In genomic region chr7:92709912-92710311, GRCh38 we compare ENCODE assay signal across 15 cellular contexts.
DNase-seq lines count a peak whose midpoint lies in the region; ATAC-seq and TF ChIP-seq lines count a peak whose summit lies in the region.
"Had no signal": no experiment of that assay in that cellular context is flagged by ENCODE, and none has a peak within 500 bp of the region (broad histone marks: within the 10 kb centered on the region; RNA-seq: fewer than 3 reads in every experiment).

No MANE protein-coding gene starts in this region.

- H2AK5ac ChIP-seq in trophoblast cell (ENCODE audit: low read length) = no peak overlapping the region

- H4K91ac ChIP-seq in trophoblast cell (ENCODE audit: low read depth, low read length) = no peak overlapping the region

- no peaks in the 10 kb centered on the region for H3K36me3 ChIP-seq in mammary epithelial cell (ENCODE audit: insufficient read depth, low read length)
- no peaks in the 10 kb centered on the region for H3K36me3 ChIP-seq in breast epithelium
- peaks cover 98% of the 10 kb centered on the region for H3K36me3 ChIP-seq in KOPT-K1 (ENCODE audit: insufficient read depth, low read length)
- H3K36me3 ChIP-seq in trophoblast cell (ENCODE audit: control insufficient read depth in 1 of 2, insufficient read depth in 2 of 2, low read length in 2 of 2) = no peaks in the 10 kb centered on the region

- intact Hi-C loops in activated CD8-positive, alpha-beta T cell treated with anti-CD3 and anti-CD28 coated beads for 36 hours (cut with micrococcal nuclease) = no loop called here
- intact Hi-C loops in mammary epithelial cell (cut with micrococcal nuclease) (no loop called here), breast epithelium (cut with DNase I; ENCODE audit: low total_unique reads) (no loop called here)

- CTCF ChIA-PET in activated CD8-positive, alpha-beta T cell treated with anti-CD3 and anti-CD28 coated beads for 36 hours (lab: Charles Lee) = interaction anchor here (0.7 to 1.3 kb wide), 4 partner anchors 9 to 106 kb away, joined by 3 to 5 read pairs (median 3); no protein-coding TSS in a partner anchor
- CTCF ChIA-PET in activated CD8-positive, alpha-beta T cell treated with anti-CD3 and anti-CD28 coated beads, Interleukin-2, amount 10 ng/mL, durations not matched to agents 7 days and 5 days (lab: Charles Lee) = interaction anchor here (1.0 to 1.1 kb wide), 2 partner anchors 8 to 14 kb away, joined by 4 to 5 read pairs; no protein-coding TSS in a partner anchor
- CTCF ChIA-PET in mammary epithelial cell (lab: Charles Lee; ENCODE audit: low non-redundant PET) = interaction anchor here (0.6 to 0.7 kb wide), 2 partner anchors 440 to 1090 kb away, joined by 3 read pairs; no protein-coding TSS in a partner anchor

- no peak overlapping the region for H3K23ac ChIP-seq in trophoblast cell (ENCODE audit: low read length)

- no peak overlapping the region for H3K4me3 ChIP-seq in mammary epithelial cell (replicated peaks in 1 of 3; ENCODE audit: insufficient read depth in 1 of 3, low read depth in 2 of 3, low read length in 3 of 3)
- no peak overlapping the region for H3K4me3 ChIP-seq in breast epithelium
- H3K4me3 ChIP-seq in trophoblast cell (ENCODE audit: low read depth, low read length) = no peak overlapping the region
- H3K4me3 ChIP-seq: BLaER1 treated with 17β-estradiol and CSF1 and Interleukin-3, amounts not matched to agents 10 nM and 100 nM; GM23338 had no signal

- H3K14ac ChIP-seq in trophoblast cell (ENCODE audit: low read length) = no peak overlapping the region

- H3K27me3 ChIP-seq in mammary epithelial cell (ENCODE audit: insufficient read depth, low read length) (no peaks in the 10 kb centered on the region), breast epithelium (no peaks in the 10 kb centered on the region), trophoblast cell (ENCODE audit: insufficient read depth, low read length) (no peaks in the 10 kb centered on the region)
- H3K27me3 ChIP-seq: BLaER1 treated with 17β-estradiol and CSF1 and Interleukin-3, amounts not matched to agents 10 nM and 100 nM had no signal

- no peak overlapping the region for H4K12ac ChIP-seq in trophoblast cell (ENCODE audit: low read depth, low read length)

- POLR2A ChIA-PET in activated CD8-positive, alpha-beta T cell treated with anti-CD3 and anti-CD28 coated beads for 36 hours (lab: Charles Lee) = interaction anchor here (0.6 to 1.5 kb wide), 6 partner anchors 8 to 124 kb away, joined by 3 to 7 read pairs (median 4); no protein-coding TSS in a partner anchor
- POLR2A ChIA-PET in activated CD8-positive, alpha-beta T cell treated with anti-CD3 and anti-CD28 coated beads, Interleukin-2, amount 10 ng/mL, durations not matched to agents 7 days and 5 days (lab: Charles Lee) = interaction anchor here (1.4 kb wide), 1 partner anchor 8 kb away, joined by 4 read pairs; no protein-coding TSS in a partner anchor

- WGBS in mammary epithelial cell (ENCODE audit: low coverage, missing lambda C conversion rate) = 90% methylated on average over 4 of the region's 4 CpGs
- WGBS in trophoblast cell (ENCODE audit: extremely low coverage, insufficient coverage, insufficient read length) = no CpG with 5 or more reads among the region's 4 CpGs

- dilution Hi-C loops in mammary epithelial cell (cut with HindIII; ENCODE audit: low sequenced_read_pairs) = no loop called here

- H2BK5ac ChIP-seq in trophoblast cell (ENCODE audit: low read depth, low read length, poor library complexity) = no peak overlapping the region

- H3K9ac ChIP-seq in mammary epithelial cell (ENCODE audit: insufficient read depth, low read length) = no peak overlapping the region
- no peak overlapping the region for H3K9ac ChIP-seq in trophoblast cell (ENCODE audit: low read length)
- H3K9ac ChIP-seq: BLaER1 treated with 17β-estradiol and CSF1 and Interleukin-3, amounts not matched to agents 10 nM and 100 nM had no signal

- no peak overlapping the region for H3K4me3 Mint-ChIP-seq in activated CD8-positive, alpha-beta T cell treated with anti-CD3 and anti-CD28 coated beads for 36 hours
- H3K4me3 Mint-ChIP-seq in activated CD8-positive, alpha-beta T cell treated with anti-CD3 and anti-CD28 coated beads, Interleukin-2, amount 10 ng/mL, durations not matched to agents 7 days and 5 days = no peak overlapping the region
- H3K4me3 Mint-ChIP-seq: CD4-positive, CD25-positive, alpha-beta regulatory T cell; GM23338 had no signal

- no peak overlapping the region for H3K18ac ChIP-seq in trophoblast cell (ENCODE audit: low read length)

- H3K27ac Mint-ChIP-seq in activated CD8-positive, alpha-beta T cell treated with anti-CD3 and anti-CD28 coated beads for 36 hours = peak overlapping the region; percentile 21
- H3K27ac Mint-ChIP-seq in activated CD8-positive, alpha-beta T cell treated with anti-CD3 and anti-CD28 coated beads, Interleukin-2, amount 10 ng/mL, durations not matched to agents 7 days and 5 days = no peak overlapping the region

- no peaks in the 10 kb centered on the region for H3K79me1 ChIP-seq in trophoblast cell (ENCODE audit: low read length)

- H3K4me1 Mint-ChIP-seq in activated CD8-positive, alpha-beta T cell treated with anti-CD3 and anti-CD28 coated beads for 36 hours (ENCODE audit: low read depth) = peaks cover 51% of the 10 kb centered on the region
- peaks cover 20% of the 10 kb centered on the region for H3K4me1 Mint-ChIP-seq in activated CD8-positive, alpha-beta T cell treated with anti-CD3 and anti-CD28 coated beads, Interleukin-2, amount 10 ng/mL, durations not matched to agents 7 days and 5 days (ENCODE audit: low read depth)

- no peak overlapping the region for H4K8ac ChIP-seq in trophoblast cell (ENCODE audit: low read depth, low read length)

- no peak for DNase-seq in activated CD8-positive, alpha-beta T cell treated with anti-CD3 and anti-CD28 coated beads for 36 hours
- no peak for DNase-seq in activated CD8-positive, alpha-beta T cell treated with anti-CD3 and anti-CD28 coated beads, Interleukin-2, amount 10 ng/mL, durations not matched to agents 7 days and 5 days
- DNase-seq in mammary epithelial cell (no peak), breast epithelium (ENCODE audit: low spot score in 2 of 2) (no peak), trophoblast cell (no peak), activated gamma-delta T cell (lab: John Stamatoyannopoulos, UW) (no peak)
- DNase-seq: 8988T; AML-193; CD4-positive, CD25-positive, alpha-beta regulatory T cell; DMS79; EL; H7 had no signal

- TF ChIP-seq POLR2A in breast epithelium (IDR thresholded peaks at IDR 0.05) = no peak

- peak overlapping the region; percentile 7 for H2BK120ac ChIP-seq in trophoblast cell (ENCODE audit: insufficient read depth, low read length, poor library complexity)

- H3K27me3 Mint-ChIP-seq in activated CD8-positive, alpha-beta T cell treated with anti-CD3 and anti-CD28 coated beads for 36 hours = no peaks in the 10 kb centered on the region
- no peaks in the 10 kb centered on the region for H3K27me3 Mint-ChIP-seq in activated CD8-positive, alpha-beta T cell treated with anti-CD3 and anti-CD28 coated beads, Interleukin-2, amount 10 ng/mL, durations not matched to agents 7 days and 5 days (ENCODE audit: low read depth)
- H3K27me3 Mint-ChIP-seq: CD4-positive, CD25-positive, alpha-beta regulatory T cell had no signal

- H2BK12ac ChIP-seq in trophoblast cell (ENCODE audit: low read length) = no peak overlapping the region

- H4K20me1 ChIP-seq in mammary epithelial cell (ENCODE audit: insufficient read depth, low read length) = no peaks in the 10 kb centered on the region
- H4K20me1 ChIP-seq: BLaER1 treated with 17β-estradiol and CSF1 and Interleukin-3, amounts not matched to agents 10 nM and 100 nM had no signal

- in situ Hi-C loops in mammary epithelial cell (cut with MboI; ENCODE audit: low sequenced_read_pairs in 2 of 2) = no loop called here

- peaks cover 44% of the 10 kb centered on the region for H3K36me3 Mint-ChIP-seq in activated CD8-positive, alpha-beta T cell treated with anti-CD3 and anti-CD28 coated beads for 36 hours (ENCODE audit: low read depth)
- H3K36me3 Mint-ChIP-seq in activated CD8-positive, alpha-beta T cell treated with anti-CD3 and anti-CD28 coated beads, Interleukin-2, amount 10 ng/mL, durations not matched to agents 7 days and 5 days (ENCODE audit: low read depth) = peaks cover 53% of the 10 kb centered on the region

- peaks cover 80% of the 10 kb centered on the region for H3K79me2 ChIP-seq in mammary epithelial cell (ENCODE audit: insufficient read depth, low read length)
- H3K79me2 ChIP-seq in trophoblast cell (ENCODE audit: control insufficient read depth, insufficient read depth, low read length, poor library complexity) = no peaks in the 10 kb centered on the region

- BruUV-seq in mammary epithelial cell (replicated peaks; lab: Mats Ljungman, UMichigan) = no TSS peak

- no peak overlapping the region for H2AFZ ChIP-seq in mammary epithelial cell (ENCODE audit: low read depth, low read length)
- no peak overlapping the region for H2AFZ ChIP-seq in trophoblast cell (ENCODE audit: insufficient read depth, low read length, poor library complexity)
- H2AFZ ChIP-seq: GM23338 had no signal

- H3K4me1 ChIP-seq in mammary epithelial cell (ENCODE audit: insufficient read depth, low read length) = peaks cover 44% of the 10 kb centered on the region
- H3K4me1 ChIP-seq in breast epithelium = no peaks in the 10 kb centered on the region
- H3K4me1 ChIP-seq in trophoblast cell (ENCODE audit: control insufficient read depth in 1 of 2, insufficient read depth in 2 of 2, low read length in 2 of 2) = peaks cover 0 to 4% of the 10 kb centered on the region in 2 experiments

- no peak for TF ChIP-seq CTCF in activated CD8-positive, alpha-beta T cell treated with anti-CD3 and anti-CD28 coated beads for 36 hours (IDR thresholded peaks at IDR 0.05)
- TF ChIP-seq CTCF in mammary epithelial cell (conservative IDR thresholded peaks at IDR 0.05 in 1 of 2, IDR thresholded peaks at IDR 0.05 in 1 of 2; ENCODE audit: extremely low read depth in 1 of 2, insufficient read depth in 1 of 2, low read depth in 1 of 2, low read length in 2 of 2) (no peak), breast epithelium (IDR thresholded peaks at IDR 0.05) (no peak)

- ATAC-seq in activated CD8-positive, alpha-beta T cell treated with anti-CD3 and anti-CD28 coated beads for 36 hours = no peak
- no peak for ATAC-seq in activated CD8-positive, alpha-beta T cell treated with anti-CD3 and anti-CD28 coated beads, Interleukin-2, amount 10 ng/mL, durations not matched to agents 7 days and 5 days

- no peak overlapping the region for H3K4ac ChIP-seq in trophoblast cell (ENCODE audit: low read depth, low read length)

- H3K9me3 ChIP-seq in mammary epithelial cell (replicated peaks; ENCODE audit: insufficient read depth, low read length) = no peaks in the 10 kb centered on the region
- no peaks in the 10 kb centered on the region for H3K9me3 ChIP-seq in breast epithelium
- H3K9me3 ChIP-seq in KOPT-K1 (ENCODE audit: insufficient read depth, low read length, poor library complexity, severe bottlenecking) = no peaks in the 10 kb centered on the region
- H3K9me3 ChIP-seq in trophoblast cell (ENCODE audit: insufficient read depth, low read depth, low read length) = no peaks in the 10 kb centered on the region

- H3K27ac ChIP-seq in mammary epithelial cell (ENCODE audit: insufficient read depth, low read depth, low read length) (peak overlapping the region; percentile 18), breast epithelium (no peak overlapping the region), KOPT-K1 (ENCODE audit: low read depth, low read length, poor library complexity, severe bottlenecking) (peak overlapping the region; percentile 49), trophoblast cell (ENCODE audit: low read depth, low read length) (no peak overlapping the region)
- H3K27ac ChIP-seq: BLaER1 treated with 17β-estradiol and CSF1 and Interleukin-3, amounts not matched to agents 10 nM and 100 nM had no signal

- no peak overlapping the region for H3K4me2 ChIP-seq in mammary epithelial cell (ENCODE audit: insufficient read depth, low read depth, low read length)
- no peak overlapping the region for H3K4me2 ChIP-seq in trophoblast cell (ENCODE audit: low read length)
- H3K4me2 ChIP-seq: BLaER1 treated with 17β-estradiol and CSF1 and Interleukin-3, amounts not matched to agents 10 nM and 100 nM; GM23338 had no signal

- no peaks in the 10 kb centered on the region for H3K9me3 Mint-ChIP-seq in activated CD8-positive, alpha-beta T cell treated with anti-CD3 and anti-CD28 coated beads for 36 hours
- H3K9me3 Mint-ChIP-seq in activated CD8-positive, alpha-beta T cell treated with anti-CD3 and anti-CD28 coated beads, Interleukin-2, amount 10 ng/mL, durations not matched to agents 7 days and 5 days (ENCODE audit: insufficient read depth) = peaks cover 6% of the 10 kb centered on the region
- H3K9me3 Mint-ChIP-seq: CD4-positive, CD25-positive, alpha-beta regulatory T cell had no signal

Comparison
In these comparisons a context has a peak if more than half of its experiments do, and no peak if none do; other contexts are left out.
1. H3K27ac ChIP-seq: peak in mammary epithelial cell (single experiment) and KOPT-K1 (single experiment); none in breast epithelium (0 of 2) and trophoblast cell (single experiment).